ENCODE assay signal across 21 cellular contexts in genomic region chr1:86924324-86924960, GRCh38.
"Had no signal": no experiment of that assay in that cellular context is flagged by ENCODE, and none has a peak within 500 bp of the region (broad histone marks: within the 10 kb centered on the region; RNA-seq: fewer than 3 reads in every experiment).

No MANE protein-coding gene starts in this region.

- H3K27me3 ChIP-seq: SJSA1 had no signal

- H3K4me3 ChIP-seq: SJSA1, SK-N-MC had no signal

- H3K9ac ChIP-seq: KMS-11 had no signal

- H3K4me1 ChIP-seq: SJSA1 had no signal

- H3K4me2 ChIP-seq: KMS-11 had no signal

- H3K27ac ChIP-seq: KMS-11, SJSA1, SK-N-MC had no signal

- DNase-seq: IMR-90, Kasumi-1, MM.1S, NCI-H1092 treated with DMSO at 0.1 percent for 48 hours, NCI-H1436, NCI-H187, NCI-H2029, NCI-H2081 treated with DMSO at 0.1 percent for 48 hours, NCI-H2171, NCI-H226, NCI-H446, NCI-H510A, NCI-H524 treated with DMSO at 0.1 percent for 48 hours, NCI-H69, NCI-H774, Right ventricle myocardium superior, RPMI8226, SIG-M5 had no signal

- H3K36me3 ChIP-seq: SJSA1 had no signal
